In the genomic region with DNA sequence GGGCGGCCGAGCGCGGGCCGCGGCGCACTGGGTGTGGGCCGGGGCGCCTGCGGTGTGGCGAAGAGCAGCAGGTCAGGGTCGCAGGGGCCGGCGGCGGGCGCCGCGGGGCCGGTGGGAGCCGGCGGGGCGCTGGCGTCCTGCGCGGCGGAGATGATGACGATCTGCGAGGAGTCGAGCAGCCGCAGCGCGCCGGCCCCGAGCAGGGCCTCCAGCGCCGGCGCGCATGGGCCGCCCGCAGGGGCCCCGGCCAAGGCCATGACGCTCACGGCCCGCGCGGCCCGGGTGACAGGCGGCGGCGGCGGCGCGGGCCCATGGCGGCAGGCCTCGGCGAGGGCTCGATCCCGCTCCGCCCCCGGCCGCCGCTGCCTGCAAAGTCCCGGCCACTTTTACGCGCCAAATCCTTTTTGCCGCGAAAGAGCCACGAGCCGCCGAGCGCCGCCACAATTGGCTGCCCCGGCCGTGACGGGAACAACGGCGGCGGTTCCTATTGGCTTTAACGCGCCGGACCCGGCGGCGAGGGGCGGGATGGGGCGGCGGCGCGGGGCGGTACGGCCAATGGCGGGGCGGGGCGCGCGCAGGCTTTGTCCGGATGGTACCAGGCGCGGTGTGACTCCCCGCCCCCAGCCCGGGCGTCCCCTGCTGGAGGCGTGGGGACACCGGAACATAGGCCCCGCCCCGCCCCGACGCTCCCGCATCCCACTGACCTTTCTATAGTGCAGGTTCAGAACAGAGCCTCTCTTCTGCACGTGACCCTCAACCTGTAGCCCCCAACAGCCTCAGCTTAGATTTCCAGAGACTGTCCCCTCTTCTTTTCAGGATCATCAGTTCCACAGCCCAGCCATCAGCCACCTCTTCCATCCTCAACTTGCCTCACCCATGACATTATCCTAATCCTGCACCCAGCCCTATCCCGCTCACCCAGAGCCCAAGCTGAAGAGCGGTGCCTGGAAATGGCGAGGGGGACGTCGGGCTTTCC, we compare ENCODE assay signal across 8 cellular contexts. TPM values are rescaled to one million over a fixed set of nuclear protein-coding genes. Genes with fewer than 3 reads are reported as not detected.
DNase-seq lines count a peak whose midpoint lies in the region; ATAC-seq and TF ChIP-seq lines count a peak whose summit lies in the region.

A gene with protein sequence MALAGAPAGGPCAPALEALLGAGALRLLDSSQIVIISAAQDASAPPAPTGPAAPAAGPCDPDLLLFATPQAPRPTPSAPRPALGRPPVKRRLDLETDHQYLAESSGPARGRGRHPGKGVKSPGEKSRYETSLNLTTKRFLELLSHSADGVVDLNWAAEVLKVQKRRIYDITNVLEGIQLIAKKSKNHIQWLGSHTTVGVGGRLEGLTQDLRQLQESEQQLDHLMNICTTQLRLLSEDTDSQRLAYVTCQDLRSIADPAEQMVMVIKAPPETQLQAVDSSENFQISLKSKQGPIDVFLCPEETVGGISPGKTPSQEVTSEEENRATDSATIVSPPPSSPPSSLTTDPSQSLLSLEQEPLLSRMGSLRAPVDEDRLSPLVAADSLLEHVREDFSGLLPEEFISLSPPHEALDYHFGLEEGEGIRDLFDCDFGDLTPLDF (minus strand): TSS at position 378 of the 976 bp plus-strand sequence. CDS start 121 bp downstream, at position 257.

- peaks cover 7% of the 10 kb centered on the region for H3F3A ChIP-seq in DOHH2 (ENCODE audit: control insufficient read depth, insufficient read depth)

- no peaks in the 10 kb centered on the region for H3K9me3 Mint-ChIP-seq in activated T-cell treated with anti-CD3 and anti-CD28 coated beads, Interleukin-2, amount 50 U/mL, for 24 hours

- CTCF ChIA-PET in Panc1 (lab: Charles Lee): interaction anchor here (0.5 kb wide), 1 partner anchor 275 kb away, joined by 4 read pairs; no protein-coding TSS in a partner anchor

- no TSS peak for BruUV-seq in Panc1 (replicated peaks; lab: Mats Ljungman, UMichigan)

- H3K27me3 Mint-ChIP-seq in activated T-cell treated with anti-CD3 and anti-CD28 coated beads, Interleukin-2, amount 50 U/mL, for 24 hours: no peaks in the 10 kb centered on the region

- H3K4me1 ChIP-seq in DOHH2 (ENCODE audit: control insufficient read depth, low read length) (peaks cover 65% of the 10 kb centered on the region), Panc1 (ENCODE audit: control insufficient read depth, insufficient read depth, low read length) (peaks cover 6% of the 10 kb centered on the region), esophagus (ENCODE audit: control insufficient read depth in 2 of 2, insufficient read depth in 2 of 2, low read length in 1 of 2) (peaks cover 2 to 9% of the 10 kb centered on the region in 2 donors), muscle layer of duodenum (ENCODE audit: control insufficient read depth in 1 of 2, insufficient read depth in 2 of 2, low read length in 2 of 2) (peaks cover 5 to 18% of the 10 kb centered on the region in 2 donors)

- peaks cover 39% of the 10 kb centered on the region for H3K36me3 Mint-ChIP-seq in activated T-cell treated with anti-CD3 and anti-CD28 coated beads, Interleukin-2, amount 50 U/mL, for 24 hours (ENCODE audit: low read depth)

- H3K4me3 ChIP-seq in DOHH2 (ENCODE audit: low read length) (peak within 1 kb of the TSS; percentile 89), Panc1 (ENCODE audit: low read depth in 2 of 2, low read length in 2 of 2) (peak within 1 kb of the TSS; percentile 58 to 83), esophagus (ENCODE audit: low read depth in 1 of 2, low read length in 2 of 2) (peak within 1 kb of the TSS; percentile 53 to 80), muscle layer of duodenum (ENCODE audit: low read depth in 1 of 2, low read length in 2 of 2) (peak within 1 kb of the TSS; percentile 44 to 53)

- TF ChIP-seq CTCF in DOHH2 (IDR thresholded peaks at IDR 0.05; ENCODE audit: low read depth, low read length, poor library complexity, severe bottlenecking) (peak; percentile 26), Panc1 (IDR thresholded peaks at IDR 0.05) (no peak; the same call in 1 of the 2 replicates)

- peak; percentile 28 for DNase-seq in Panc1 (ENCODE audit: low read depth, low spot score)
- DNase-seq in activated T-cell treated with anti-CD3 and anti-CD28 coated beads, Interleukin-2, amount 50 U/mL, for 24 hours: peak; percentile 98
- DNase-seq in stimulated activated CD8-positive, alpha-beta memory T cell treated with anti-CD3 and anti-CD28 coated beads, Interleukin-7, amount 100 ng/mL, for 24 hours (ENCODE audit: low read depth): peak; percentile 89

- POLR2A ChIA-PET in Panc1 (lab: Charles Lee): no interaction called here

- peaks cover 17% of the 10 kb centered on the region for H4K20me1 ChIP-seq in DOHH2 (ENCODE audit: control insufficient read depth, insufficient read depth, low read depth, low read length)

- H3K27ac ChIP-seq in DOHH2 (ENCODE audit: low read depth, low read length): peak within 1 kb of the TSS; percentile 95
- H3K27ac ChIP-seq in KOPT-K1 (ENCODE audit: low read depth, low read length, poor library complexity, severe bottlenecking): peak within 1 kb of the TSS; percentile 88
- H3K27ac ChIP-seq in Panc1 (ENCODE audit: low read length): peak within 1 kb of the TSS; percentile 87
- peak within 1 kb of the TSS; percentile 80 to 92 for H3K27ac ChIP-seq in esophagus (ENCODE audit: low read depth in 2 of 2, low read length in 1 of 2)
- no peak within 1 kb of the TSS for H3K27ac ChIP-seq in muscle layer of duodenum (ENCODE audit: low read length)

- WGBS in esophagus, 2 donors: 2% methylated on average over 59 to 115 of the region's 115 CpGs

- in situ Hi-C loops in Panc1 (cut with HindIII; ENCODE audit: low pct_unique_long_range_greater_than_20kb, low sequenced_read_pairs): no loop called here

- ATAC-seq in GM21825 (IDR thresholded peaks at IDR 0.05; ENCODE audit: unreplicated experiment): peak; percentile 76
- peak; percentile 97 for ATAC-seq in Panc1

- peaks cover 76% of the 10 kb centered on the region for H3K4me1 Mint-ChIP-seq in activated T-cell treated with anti-CD3 and anti-CD28 coated beads, Interleukin-2, amount 50 U/mL, for 24 hours (ENCODE audit: low read depth)

- no peaks in the 10 kb centered on the region for H3K27me3 ChIP-seq in DOHH2 (ENCODE audit: control insufficient read depth, low read length)
- H3K27me3 ChIP-seq in Panc1 (ENCODE audit: control insufficient read depth, insufficient read depth, low read length): no peaks in the 10 kb centered on the region
- no peaks in the 10 kb centered on the region for H3K27me3 ChIP-seq in esophagus (ENCODE audit: control insufficient read depth in 1 of 2, insufficient read depth in 2 of 2, low read length in 2 of 2)
- no peaks in the 10 kb centered on the region for H3K27me3 ChIP-seq in muscle layer of duodenum (ENCODE audit: low read depth, low read length)

- H3K4me2 ChIP-seq in DOHH2 (ENCODE audit: low read length): peak within 1 kb of the TSS; percentile 99

- peak within 1 kb of the TSS; percentile 95 for H3K27ac Mint-ChIP-seq in activated T-cell treated with anti-CD3 and anti-CD28 coated beads, Interleukin-2, amount 50 U/mL, for 24 hours

- no peaks in the 10 kb centered on the region for H3K9me3 ChIP-seq in DOHH2 (ENCODE audit: control insufficient read depth, insufficient read depth, low read length)
- H3K9me3 ChIP-seq in KOPT-K1 (ENCODE audit: insufficient read depth, low read length, poor library complexity, severe bottlenecking): no peaks in the 10 kb centered on the region
- H3K9me3 ChIP-seq in Panc1 (ENCODE audit: control insufficient read depth, insufficient read depth, low read depth, low read length): no peaks in the 10 kb centered on the region
- no peaks in the 10 kb centered on the region for H3K9me3 ChIP-seq in esophagus (ENCODE audit: control insufficient read depth in 2 of 2, insufficient read depth in 1 of 2, low read depth in 1 of 2, low read length in 1 of 2)
- H3K9me3 ChIP-seq in muscle layer of duodenum (ENCODE audit: control insufficient read depth in 1 of 2, low read length in 2 of 2): no peaks in the 10 kb centered on the region

- intact Hi-C loops in Panc1 (cut with micrococcal nuclease; ENCODE audit: unreplicated experiment): no loop called here

- H3K36me3 ChIP-seq in DOHH2 (ENCODE audit: control insufficient read depth, low read length) (peaks cover 39% of the 10 kb centered on the region), KOPT-K1 (ENCODE audit: insufficient read depth, low read length) (peaks cover 31% of the 10 kb centered on the region), Panc1 (ENCODE audit: control insufficient read depth, insufficient read depth, low read length) (no peaks in the 10 kb centered on the region), esophagus (ENCODE audit: control insufficient read depth in 2 of 2, insufficient read depth in 2 of 2, low read length in 1 of 2) (no peaks in the 10 kb centered on the region), muscle layer of duodenum (ENCODE audit: control insufficient read depth in 1 of 2, insufficient read depth in 2 of 2, low read length in 2 of 2) (no peaks in the 10 kb centered on the region)

- H3K4me3 Mint-ChIP-seq in activated T-cell treated with anti-CD3 and anti-CD28 coated beads, Interleukin-2, amount 50 U/mL, for 24 hours: peak within 1 kb of the TSS; percentile 92

- H3K79me2 ChIP-seq in DOHH2 (ENCODE audit: control insufficient read depth, low read length): peaks cover 45% of the 10 kb centered on the region

- H3K9me2 ChIP-seq in DOHH2 (replicated peaks; ENCODE audit: control insufficient read depth, low read length): no peaks in the 10 kb centered on the region

RNA-seq across cellular contexts. Expression of the gene that starts here (rescaled TPM):
- 64.2 TPM for total RNA-seq in Panc1 (2021; ENCODE audit: unreplicated experiment)
- 35.8 TPM for polyA plus RNA-seq in Panc1 (2012; ENCODE audit: insufficient read length)
- 1 to 10 TPM; 6.4 to 6.7 TPM for polyA plus RNA-seq in esophagus

Comparison
In these comparisons a context has a peak if more than half of its experiments do, and no peak if none do; other contexts are left out.
1. DNase-seq: peak in every context shown above with its lines; median percentile 98 in activated T-cell treated with anti-CD3 and anti-CD28 coated beads, Interleukin-2, amount 50 U/mL, for 24 hours; 89 in stimulated activated CD8-positive, alpha-beta memory T cell treated with anti-CD3 and anti-CD28 coated beads, Interleukin-7, amount 100 ng/mL, for 24 hours; 28 in Panc1.